10 cellular contexts compared by ENCODE assay signal in genomic region chr19:17889609-17890214, GRCh38. TPM values are rescaled to one million over a fixed set of nuclear protein-coding genes. Genes with fewer than 3 reads are reported as not detected.
DNase-seq lines count a peak whose midpoint lies in the region; ATAC-seq and TF ChIP-seq lines count a peak whose summit lies in the region.
"Had no signal": no experiment of that assay in that cellular context is flagged by ENCODE, and none has a peak within 500 bp of the region (broad histone marks: within the 10 kb centered on the region; RNA-seq: fewer than 3 reads in every experiment).

No MANE protein-coding gene starts in this region.

- no peak for TF ChIP-seq POLR2A in NB4 (IDR thresholded peaks at IDR 0.05; ENCODE audit: extremely low read depth, insufficient read length)

- no peak overlapping the region for H3K4me2 ChIP-seq in mammary epithelial cell (ENCODE audit: insufficient read depth, low read depth, low read length)

- no peaks in the 10 kb centered on the region for H3K36me3 ChIP-seq in mammary epithelial cell (ENCODE audit: insufficient read depth, low read length)
- H3K36me3 ChIP-seq: right lobe of liver had no signal

- dilution Hi-C loops in mammary epithelial cell (cut with HindIII; ENCODE audit: low sequenced_read_pairs), result no loop called here

- H3K36me3 Mint-ChIP-seq in nephron progenitor cell (ENCODE audit: low read depth), result no peaks in the 10 kb centered on the region

- no TSS peak for BruUV-seq in mammary epithelial cell (replicated peaks; lab: Mats Ljungman, UMichigan)

- no peak for TF ChIP-seq CTCF in GM13976 (IDR thresholded peaks at IDR 0.05; ENCODE audit: borderline replicate concordance, control extremely low read depth, extremely low read depth, insufficient read depth, missing control alignments)
- TF ChIP-seq CTCF in NB4 (IDR thresholded peaks at IDR 0.05; ENCODE audit: low read depth, low read length), result no peak
- no peak for TF ChIP-seq CTCF in mammary epithelial cell (conservative IDR thresholded peaks at IDR 0.05 in 1 of 2, IDR thresholded peaks at IDR 0.05 in 1 of 2; ENCODE audit: extremely low read depth in 1 of 2, insufficient read depth in 1 of 2, low read depth in 1 of 2, low read length in 2 of 2)
- TF ChIP-seq CTCF in nephron progenitor cell (IDR thresholded peaks at IDR 0.05), result no peak
- TF ChIP-seq CTCF in GM10266 (IDR thresholded peaks at IDR 0.05; ENCODE audit: control insufficient read depth, insufficient read depth, low read depth, missing control alignments), result no peak

- H2AFZ ChIP-seq in mammary epithelial cell (ENCODE audit: low read depth, low read length), result no peak overlapping the region

- no peak overlapping the region for H3K4me3 Mint-ChIP-seq in nephron progenitor cell

- ATAC-seq in left colon, result no peak

- WGBS in mammary epithelial cell (ENCODE audit: low coverage, missing lambda C conversion rate), result 31% methylated on average over 17 of the region's 18 CpGs

- no peaks in the 10 kb centered on the region for H3K9me3 ChIP-seq in mammary epithelial cell (replicated peaks; ENCODE audit: insufficient read depth, low read length)
- H3K9me3 ChIP-seq: right lobe of liver had no signal

- no peaks in the 10 kb centered on the region for H3K9me3 Mint-ChIP-seq in nephron progenitor cell

- H3K27ac ChIP-seq in mammary epithelial cell (ENCODE audit: insufficient read depth, low read depth, low read length), result no peak overlapping the region
- H3K27ac ChIP-seq: right lobe of liver had no signal

- H4K20me1 ChIP-seq in mammary epithelial cell (ENCODE audit: insufficient read depth, low read length), result no peaks in the 10 kb centered on the region

- H3K4me1 ChIP-seq in mammary epithelial cell (ENCODE audit: insufficient read depth, low read length), result no peaks in the 10 kb centered on the region
- H3K4me1 ChIP-seq: right lobe of liver had no signal

- peak; percentile 49 for DNase-seq in GM13976 (ENCODE audit: low spot score)
- DNase-seq in NB4 (ENCODE audit: low read depth), result peak; percentile 52
- DNase-seq in mammary epithelial cell, result peak; percentile 40
- DNase-seq in nephron progenitor cell, result peak; percentile 86
- no peak for DNase-seq in NCI-H748 treated with DMSO at 0.1 percent for 48 hours (lab: John Stamatoyannopoulos, UW)
- DNase-seq in left colon, result no peak
- no peak for DNase-seq in GM10266 (ENCODE audit: extremely low spot score)
- no peak for DNase-seq in NCI-H774 (lab: John Stamatoyannopoulos, UW)
- DNase-seq: right lobe of liver had no signal

- no peak overlapping the region for H3K27ac Mint-ChIP-seq in nephron progenitor cell

- H3K9ac ChIP-seq in mammary epithelial cell (ENCODE audit: insufficient read depth, low read length), result no peak overlapping the region

- no peaks in the 10 kb centered on the region for H3K79me2 ChIP-seq in mammary epithelial cell (ENCODE audit: insufficient read depth, low read length)

- H3K4me3 ChIP-seq in NB4 (ENCODE audit: low read depth, low read length) (no peak overlapping the region), mammary epithelial cell (replicated peaks in 1 of 3; ENCODE audit: insufficient read depth in 1 of 3, low read depth in 2 of 3, low read length in 3 of 3) (no peak overlapping the region)
- H3K4me3 ChIP-seq: right lobe of liver had no signal

- no peaks in the 10 kb centered on the region for H3K4me1 Mint-ChIP-seq in nephron progenitor cell

- CTCF ChIA-PET in mammary epithelial cell (lab: Charles Lee; ENCODE audit: low non-redundant PET), result no interaction called here

- no peaks in the 10 kb centered on the region for H3K27me3 ChIP-seq in mammary epithelial cell (ENCODE audit: insufficient read depth, low read length)
- H3K27me3 ChIP-seq: right lobe of liver had no signal

- H3K27me3 Mint-ChIP-seq in nephron progenitor cell (ENCODE audit: low read depth, poor library complexity), result peaks cover 52% of the 10 kb centered on the region

- in situ Hi-C loops in GM13976 (cut with MboI; ENCODE audit: low sequenced_read_pairs, unreplicated experiment) (no loop called here), mammary epithelial cell (cut with MboI; ENCODE audit: low sequenced_read_pairs in 2 of 2) (no loop called here)

- intact Hi-C loops in mammary epithelial cell (cut with micrococcal nuclease) (no loop called here), left colon (cut with DNase I, micrococcal nuclease) (no loop called here)

RNA-seq across cellular contexts. Expression of gene SLC5A5, which starts 18.0 kb away (rescaled TPM):
- not detected for total RNA-seq in mammary epithelial cell
- polyA plus RNA-seq in mammary epithelial cell, result not detected
- not detected for polyA minus RNA-seq in mammary epithelial cell
- total RNA-seq in left colon, result not detected
- total RNA-seq: right lobe of liver, subcutaneous adipose tissue had no signal

RNA-seq across cellular contexts. Expression of gene RPL18A, which starts 30.0 kb away (rescaled TPM):
- total RNA-seq in mammary epithelial cell (1,000 to 10,000 TPM; 1,272 to 2,030 TPM), left colon (1,000 to 10,000 TPM; 1,406 to 1,485 TPM)
- 1,907 TPM for polyA plus RNA-seq in mammary epithelial cell
- polyA minus RNA-seq in mammary epithelial cell, result 452 TPM

RNA-seq across cellular contexts. Expression of gene JAK3, which starts 41.9 kb away (rescaled TPM):
- 1 to 10 TPM in 1 of 2 donors, under 1 TPM in 1; 0.31 to 8.2 TPM for total RNA-seq in mammary epithelial cell
- polyA plus RNA-seq in mammary epithelial cell, result 0.15 TPM
- 0.98 TPM for polyA minus RNA-seq in mammary epithelial cell
- total RNA-seq in left colon, result 1 to 10 TPM; 2.7 to 3.7 TPM

RNA-seq across cellular contexts. Expression of gene CCDC124, which starts 43.1 kb away (rescaled TPM):
- total RNA-seq in mammary epithelial cell, result 100 to 1,000 TPM in 1 of 2 donors, 10 to 100 TPM in 1; 20.3 to 100 TPM
- 85.3 TPM for polyA plus RNA-seq in mammary epithelial cell
- 6.0 TPM for polyA minus RNA-seq in mammary epithelial cell
- 10 to 100 TPM; 39.5 to 51.5 TPM for total RNA-seq in left colon

Comparison
In these comparisons a context has a peak if more than half of its experiments do, and no peak if none do; other contexts are left out.
1. DNase-seq: peak in GM13976 (single experiment), NB4 (single experiment), mammary epithelial cell (single experiment) and nephron progenitor cell (single experiment); none in NCI-H748 treated with DMSO at 0.1 percent for 48 hours (single experiment), left colon (0 of 2), GM10266 (single experiment) and NCI-H774 (single experiment).